In genomic region chr18:48613589-48613988, GRCh38 we compare ENCODE assay signal across 12 cellular contexts.
DNase-seq lines count a peak whose midpoint lies in the region; ATAC-seq and TF ChIP-seq lines count a peak whose summit lies in the region.
"Had no signal": no experiment of that assay in that cellular context is flagged by ENCODE, and none has a peak within 500 bp of the region (broad histone marks: within the 10 kb centered on the region; RNA-seq: fewer than 3 reads in every experiment).

No MANE protein-coding gene starts in this region.

- no peaks in the 10 kb centered on the region for H3K9me3 ChIP-seq in H9 (ENCODE audit: control insufficient read depth, low read depth, low read length)
- H3K9me3 ChIP-seq in stomach smooth muscle (ENCODE audit: control insufficient read depth in 2 of 2, low read length in 2 of 2), result no peaks in the 10 kb centered on the region
- H3K9me3 ChIP-seq in CD4-positive, alpha-beta memory T cell (ENCODE audit: control insufficient read depth in 1 of 2, low read length in 2 of 2), result no peaks in the 10 kb centered on the region
- H3K9me3 ChIP-seq: SJCRH30 had no signal

- DNase-seq in H9 (no peak), cerebellum (ENCODE audit: low spot score) (peak; percentile 68), left kidney (ENCODE audit: low read depth, low spot score) (peak; percentile 75), A172 (ENCODE audit: low spot score) (no peak), SKM-1 treated with dmso at 0.1 percent for 144 hours (lab: John Stamatoyannopoulos, UW; ENCODE audit: unreplicated experiment) (no peak)
- DNase-seq in CD4-positive, alpha-beta memory T cell, result no peak
- DNase-seq: activated B cell treated with CpG ODN at 0.5 μM for 24 hours; activated T-cell treated with anti-CD3 and anti-CD28 coated beads, Interleukin-2, amount 50 U/mL, for 24 hours had no signal

- peak overlapping the region in 1 of 2 donors; percentile 35 for H3K4me3 ChIP-seq in stomach smooth muscle (ENCODE audit: low read length in 2 of 2)
- no peak overlapping the region for H3K4me3 ChIP-seq in CD4-positive, alpha-beta memory T cell (ENCODE audit: low read length in 2 of 2)
- H3K4me3 ChIP-seq: SJCRH30 had no signal

- intact Hi-C loops in CD4-positive, alpha-beta memory T cell (cut with micrococcal nuclease), result no loop called here

- H3K36me3 Mint-ChIP-seq in H9 (ENCODE audit: insufficient read depth in 1 of 3, low read depth in 3 of 3), result no peaks in the 10 kb centered on the region; a peak in 1 of 7 replicates
- no peaks in the 10 kb centered on the region for H3K36me3 Mint-ChIP-seq in CD4-positive, alpha-beta memory T cell

- no peak overlapping the region for H2AK5ac ChIP-seq in H9 (ENCODE audit: insufficient read length, low read length)

- H2BK5ac ChIP-seq in H9 (ENCODE audit: insufficient read length, low read length), result no peak overlapping the region

- peak overlapping the region in 1 of 3 experiments; percentile 33; a peak in 1 of 7 replicates for H3K27ac Mint-ChIP-seq in H9
- H3K27ac Mint-ChIP-seq in CD4-positive, alpha-beta memory T cell, result no peak overlapping the region
- H3K27ac Mint-ChIP-seq: activated B cell treated with CpG ODN at 0.5 μM for 24 hours; activated T-cell treated with anti-CD3 and anti-CD28 coated beads, Interleukin-2, amount 50 U/mL, for 24 hours had no signal

- WGBS in H9 (ENCODE audit: extremely low coverage, insufficient read length, low lambda C conversion rate), result no CpG with 5 or more reads among the region's 10 CpGs

- no peak overlapping the region for H4K8ac ChIP-seq in H9 (replicated peaks; ENCODE audit: insufficient read length, low read depth, low read length)

- no peak overlapping the region for H3K56ac ChIP-seq in H9 (ENCODE audit: insufficient read length, low read depth, low read length)

- POLR2A ChIA-PET in CD4-positive, alpha-beta memory T cell (lab: Charles Lee; ENCODE audit: partially characterized antibody), result no interaction called here

- no peak overlapping the region for H4K5ac ChIP-seq in H9 (ENCODE audit: insufficient read length, low read depth, low read length)

- peak overlapping the region in 1 of 2 experiments; percentile 43; a peak in 2 of 5 replicates for H3K4me3 Mint-ChIP-seq in H9
- H3K4me3 Mint-ChIP-seq in CD4-positive, alpha-beta memory T cell, result no peak overlapping the region
- H3K4me3 Mint-ChIP-seq: activated B cell treated with CpG ODN at 0.5 μM for 24 hours; activated T-cell treated with anti-CD3 and anti-CD28 coated beads, Interleukin-2, amount 50 U/mL, for 24 hours had no signal

- no peaks in the 10 kb centered on the region for H3K79me2 ChIP-seq in H9 (ENCODE audit: insufficient read depth, low read length)

- H3K9ac ChIP-seq in H9 (ENCODE audit: extremely low read depth, insufficient read length, low read length) (no peak overlapping the region), stomach smooth muscle (ENCODE audit: low read length in 2 of 2) (no peak overlapping the region)

- no peak overlapping the region for H2BK12ac ChIP-seq in H9 (ENCODE audit: insufficient read length, low read depth, low read length)

- no peak overlapping the region for H2BK15ac ChIP-seq in H9 (ENCODE audit: low read depth, low read length)

- H3K14ac ChIP-seq in H9 (ENCODE audit: insufficient read depth, low read length), result peak overlapping the region; percentile 51; the same call in 1 of the 2 replicates

- H3K36me3 ChIP-seq in stomach smooth muscle (ENCODE audit: control insufficient read depth in 2 of 2, insufficient read depth in 2 of 2, low read length in 2 of 2), result no peaks in the 10 kb centered on the region
- no peaks in the 10 kb centered on the region for H3K36me3 ChIP-seq in CD4-positive, alpha-beta memory T cell (ENCODE audit: insufficient read depth, low read length)
- H3K36me3 ChIP-seq: SJCRH30 had no signal

- no peak overlapping the region for H2BK120ac ChIP-seq in H9 (ENCODE audit: low read depth, low read length, poor library complexity, severe bottlenecking)

- H3K27ac ChIP-seq in H9 (ENCODE audit: insufficient read length, low read depth, low read length) (no peak overlapping the region), stomach smooth muscle (ENCODE audit: low read length) (peak overlapping the region; percentile 78)
- H3K27ac ChIP-seq in CD4-positive, alpha-beta memory T cell (ENCODE audit: low read depth, low read length), result no peak overlapping the region
- H3K27ac ChIP-seq: SJCRH30 had no signal

- CTCF ChIA-PET in CD4-positive, alpha-beta memory T cell (lab: Charles Lee; ENCODE audit: partially characterized antibody), result no interaction called here

- peaks cover 3% of the 10 kb centered on the region for H4K20me1 ChIP-seq in H9 (ENCODE audit: control insufficient read depth, insufficient read depth, insufficient read length)

- no peak overlapping the region for H2AFZ ChIP-seq in H9 (ENCODE audit: low read length)

- no peaks in the 10 kb centered on the region for H3K23me2 ChIP-seq in H9 (ENCODE audit: insufficient read length, low read depth, low read length, poor library complexity, severe bottlenecking)

- peaks cover 12 to 20% of the 10 kb centered on the region in 2 experiments for H3K4me1 Mint-ChIP-seq in H9
- H3K4me1 Mint-ChIP-seq in CD4-positive, alpha-beta memory T cell, result no peaks in the 10 kb centered on the region
- H3K4me1 Mint-ChIP-seq: activated B cell treated with CpG ODN at 0.5 μM for 24 hours had no signal

- H3K79me1 ChIP-seq in H9 (ENCODE audit: insufficient read depth, low read depth, low read length, poor library complexity, severe bottlenecking), result no peaks in the 10 kb centered on the region

- H3K18ac ChIP-seq in H9 (ENCODE audit: insufficient read length, low read depth, low read length), result peak overlapping the region; percentile 19

- H2BK20ac ChIP-seq in H9 (ENCODE audit: low read depth, low read length, poor library complexity, severe bottlenecking), result no peak overlapping the region

- H3K4ac ChIP-seq in H9 (ENCODE audit: low read depth, low read length), result no peak overlapping the region

- H3K27me3 ChIP-seq in H9 (ENCODE audit: insufficient read depth, low read length), result no peaks in the 10 kb centered on the region
- H3K27me3 ChIP-seq in stomach smooth muscle (ENCODE audit: control insufficient read depth in 1 of 2, insufficient read depth in 2 of 2, low read length in 2 of 2), result no peaks in the 10 kb centered on the region
- no peaks in the 10 kb centered on the region for H3K27me3 ChIP-seq in CD4-positive, alpha-beta memory T cell (ENCODE audit: insufficient read depth, low read length)
- H3K27me3 ChIP-seq: SJCRH30 had no signal

- no peaks in the 10 kb centered on the region for H3K27me3 Mint-ChIP-seq in H9 (ENCODE audit: low read depth)
- H3K27me3 Mint-ChIP-seq in CD4-positive, alpha-beta memory T cell, result peaks cover 0 to 2% of the 10 kb centered on the region in 2 donors
- H3K27me3 Mint-ChIP-seq: activated B cell treated with CpG ODN at 0.5 μM for 24 hours; activated T-cell treated with anti-CD3 and anti-CD28 coated beads, Interleukin-2, amount 50 U/mL, for 24 hours had no signal

- ATAC-seq in HG02973 (IDR thresholded peaks at IDR 0.05; ENCODE audit: unreplicated experiment), result no peak
- ATAC-seq: left colon had no signal

- no peak overlapping the region for H3K4me2 ChIP-seq in H9 (ENCODE audit: insufficient read depth, insufficient read length, low read length)

- H3K9me3 Mint-ChIP-seq in H9, result no peaks in the 10 kb centered on the region
- H3K9me3 Mint-ChIP-seq in CD4-positive, alpha-beta memory T cell, result no peaks in the 10 kb centered on the region
- H3K9me3 Mint-ChIP-seq: activated B cell treated with CpG ODN at 0.5 μM for 24 hours; activated T-cell treated with anti-CD3 and anti-CD28 coated beads, Interleukin-2, amount 50 U/mL, for 24 hours had no signal

- no peak overlapping the region for H3K23ac ChIP-seq in H9 (ENCODE audit: insufficient read length, low read depth, low read length)

- H3T11ph ChIP-seq in H9 (ENCODE audit: low read length), result no peak overlapping the region

- H4K91ac ChIP-seq in H9 (ENCODE audit: insufficient read length, low read depth, low read length), result no peak overlapping the region

- no peak for TF ChIP-seq CTCF in H9 (conservative IDR thresholded peaks at IDR 0.05)

- H3K4me1 ChIP-seq in H9 (ENCODE audit: insufficient read depth, low read length) (no peaks in the 10 kb centered on the region; the same call in 1 of the 2 replicates), stomach smooth muscle (ENCODE audit: control insufficient read depth, insufficient read depth, low read length) (peaks cover 24% of the 10 kb centered on the region)
- H3K4me1 ChIP-seq in CD4-positive, alpha-beta memory T cell (ENCODE audit: insufficient read depth, low read length), result no peaks in the 10 kb centered on the region

Comparison
In these comparisons a context has a peak if more than half of its experiments do, and no peak if none do; other contexts are left out.
1. DNase-seq: peak in cerebellum (single experiment) and left kidney (single experiment); none in H9 (single experiment), A172 (single experiment), CD4-positive, alpha-beta memory T cell (0 of 5) and SKM-1 treated with dmso at 0.1 percent for 144 hours (single experiment).